In the genomic region with DNA sequence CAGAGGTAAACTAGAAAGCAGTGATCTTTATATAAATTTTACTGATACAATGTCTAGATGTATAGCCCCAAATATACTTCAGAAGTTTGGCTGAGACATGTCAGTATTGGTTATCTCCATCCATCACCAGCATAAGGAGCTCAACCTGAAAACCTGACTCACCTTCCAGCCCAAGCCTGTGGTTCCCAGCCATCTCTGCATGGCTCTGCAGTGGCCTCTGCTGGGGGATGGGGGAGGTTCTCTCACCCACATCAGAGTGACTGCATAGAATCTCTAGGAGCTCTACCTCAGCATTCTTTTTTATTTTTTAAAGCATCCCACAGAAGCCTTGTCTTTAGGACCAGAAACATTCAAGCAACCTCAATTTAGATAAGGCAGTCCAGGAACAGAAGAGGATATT, we compare ENCODE assay signal across 8 cellular contexts. TPM values are rescaled to one million over a fixed set of nuclear protein-coding genes. Genes with fewer than 3 reads are reported as not detected.
DNase-seq lines count a peak whose midpoint lies in the region; ATAC-seq and TF ChIP-seq lines count a peak whose summit lies in the region.

No MANE protein-coding gene starts in this region.

- H3K27me3 Mint-ChIP-seq in central memory CD8-positive, alpha-beta T cell: no peaks in the 10 kb centered on the region
- H3K27me3 Mint-ChIP-seq in naive thymus-derived CD8-positive, alpha-beta T cell: no peaks in the 10 kb centered on the region

- H3K36me3 ChIP-seq in thyroid gland: no peaks in the 10 kb centered on the region

- no peak for TF ChIP-seq EP300 in Ishikawa (IDR thresholded peaks at IDR 0.05; ENCODE audit: borderline replicate concordance)

- H3K36me3 Mint-ChIP-seq in central memory CD8-positive, alpha-beta T cell (ENCODE audit: insufficient read depth): peaks cover 17% of the 10 kb centered on the region
- H3K36me3 Mint-ChIP-seq in naive thymus-derived CD8-positive, alpha-beta T cell: peaks cover 0 to 5% (median 0%) of the 10 kb centered on the region in 3 donors

- no peaks in the 10 kb centered on the region for H3K9me3 ChIP-seq in thyroid gland

- H3K27ac ChIP-seq in thyroid gland: no peak overlapping the region

- intact Hi-C loops in thyroid gland (cut with DNase I): no loop called here

- no peaks in the 10 kb centered on the region for H3K27me3 ChIP-seq in thyroid gland

- TF ChIP-seq RAD21 in Ishikawa (IDR thresholded peaks at IDR 0.05; ENCODE audit: low read depth): peak; percentile 31; the same call in 1 of the 2 replicates

- CTCF ChIA-PET in GM10248 (lab: Yijun Ruan, JAX): interaction anchor here (0.6 to 8.0 kb wide), 38 partner anchors 8 to 266 kb away, joined by 3 to 109 read pairs (median 5); no protein-coding TSS in a partner anchor

- peak; percentile 81 for ATAC-seq in GM21529 (IDR thresholded peaks at IDR 0.05; ENCODE audit: unreplicated experiment)
- peak; percentile 100 for ATAC-seq in activated CD4-positive, CD25-positive, alpha-beta regulatory T cell treated with anti-CD3 and anti-CD28 coated beads, Interleukin-2, amount 50 U/mL, for 24 hours
- peak; percentile 98 for ATAC-seq in central memory CD8-positive, alpha-beta T cell (replicated peaks; ENCODE audit: extremely low read depth, poor library complexity, severe bottlenecking)
- peak; percentile 96 to 97 for ATAC-seq in naive thymus-derived CD8-positive, alpha-beta T cell

- DNase-seq in GM10248 (ENCODE audit: extremely low spot score): peak; percentile 73
- DNase-seq in central memory CD8-positive, alpha-beta T cell (ENCODE audit: low spot score in 2 of 2): peak; percentile 43 to 53
- DNase-seq in naive thymus-derived CD8-positive, alpha-beta T cell: peak; percentile 32 to 80 (median 64)
- DNase-seq in thyroid gland: peak; percentile 31 to 37
- DNase-seq in OCI-M2 (lab: John Stamatoyannopoulos, UW; ENCODE audit: unreplicated experiment): no peak

- peak overlapping the region; percentile 24 for H3K4me3 Mint-ChIP-seq in central memory CD8-positive, alpha-beta T cell
- peak overlapping the region in 7 of 10 donors; percentile 6 to 62 (median 43) for H3K4me3 Mint-ChIP-seq in naive thymus-derived CD8-positive, alpha-beta T cell

- H3K9me3 Mint-ChIP-seq in central memory CD8-positive, alpha-beta T cell: no peaks in the 10 kb centered on the region
- no peaks in the 10 kb centered on the region for H3K9me3 Mint-ChIP-seq in naive thymus-derived CD8-positive, alpha-beta T cell

- peaks cover 83% of the 10 kb centered on the region for H3K4me1 Mint-ChIP-seq in central memory CD8-positive, alpha-beta T cell
- peaks cover 48 to 95% (median 88%) of the 10 kb centered on the region in 4 donors for H3K4me1 Mint-ChIP-seq in naive thymus-derived CD8-positive, alpha-beta T cell

- POLR2A ChIA-PET in GM10248 (lab: Yijun Ruan, JAX): interaction anchor here (1.5 kb wide), 1 partner anchor 11 kb away, joined by 4 read pairs; no protein-coding TSS in a partner anchor
- POLR2A ChIA-PET in naive thymus-derived CD8-positive, alpha-beta T cell (lab: Charles Lee): interaction anchor here (0.8 to 1.4 kb wide), 4 partner anchors 23 to 72 kb away, joined by 3 to 5 read pairs (median 4); partner anchors contain the start of gene USP7

- no peak overlapping the region for H3K4me3 ChIP-seq in thyroid gland (replicated peaks in 1 of 3)

- TF ChIP-seq POLR2A in thyroid gland (IDR thresholded peaks at IDR 0.05): no peak

- H3K27ac Mint-ChIP-seq in central memory CD8-positive, alpha-beta T cell (ENCODE audit: low read depth): peak overlapping the region; percentile 90
- peak overlapping the region in 7 of 10 donors; percentile 1 to 83 (median 46) for H3K27ac Mint-ChIP-seq in naive thymus-derived CD8-positive, alpha-beta T cell

- peak; percentile 71 for TF ChIP-seq CTCF in GM10248 (IDR thresholded peaks at IDR 0.05; ENCODE audit: control extremely low read depth, extremely low read depth, low read depth, missing control alignments)
- TF ChIP-seq CTCF in thyroid gland (IDR thresholded peaks at IDR 0.05): peak in 1 of 6 experiments; percentile 38

- H3K4me1 ChIP-seq in thyroid gland: peaks cover 6 to 23% of the 10 kb centered on the region in 2 donors

TF ChIP-seq in Ishikawa, 13 proteins besides CTCF, POLR2A, EP300 and RAD21:
- TF ChIP-seq CREB1 (IDR thresholded peaks at IDR 0.05; ENCODE audit: low read depth) (no peak), TCF12 (IDR thresholded peaks at IDR 0.05; ENCODE audit: low read depth) (no peak), EGR1 (IDR thresholded peaks at IDR 0.05) (no peak), ZBTB7A (IDR thresholded peaks at IDR 0.05; ENCODE audit: low read depth) (no peak), YY1 (IDR thresholded peaks at IDR 0.05; ENCODE audit: low read depth) (no peak), NFIC (IDR thresholded peaks at IDR 0.05) (no peak), TEAD4 (IDR thresholded peaks at IDR 0.05) (no peak), TAF1 (IDR thresholded peaks at IDR 0.05; ENCODE audit: low read depth) (no peak), CEBPB (IDR thresholded peaks at IDR 0.05) (no peak), REST (IDR thresholded peaks at IDR 0.05; ENCODE audit: low read depth) (no peak), FOXM1 (IDR thresholded peaks at IDR 0.05; ENCODE audit: borderline replicate concordance, low read depth) (no peak)
- TF ChIP-seq, protein P1, sequence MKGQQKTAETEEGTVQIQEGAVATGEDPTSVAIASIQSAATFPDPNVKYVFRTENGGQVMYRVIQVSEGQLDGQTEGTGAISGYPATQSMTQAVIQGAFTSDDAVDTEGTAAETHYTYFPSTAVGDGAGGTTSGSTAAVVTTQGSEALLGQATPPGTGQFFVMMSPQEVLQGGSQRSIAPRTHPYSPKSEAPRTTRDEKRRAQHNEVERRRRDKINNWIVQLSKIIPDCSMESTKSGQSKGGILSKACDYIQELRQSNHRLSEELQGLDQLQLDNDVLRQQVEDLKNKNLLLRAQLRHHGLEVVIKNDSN (IDR thresholded peaks at IDR 0.05): no peak
- TF ChIP-seq, protein P2, sequence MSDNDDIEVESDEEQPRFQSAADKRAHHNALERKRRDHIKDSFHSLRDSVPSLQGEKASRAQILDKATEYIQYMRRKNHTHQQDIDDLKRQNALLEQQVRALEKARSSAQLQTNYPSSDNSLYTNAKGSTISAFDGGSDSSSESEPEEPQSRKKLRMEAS (IDR thresholded peaks at IDR 0.05): no peak

RNA-seq across cellular contexts. Expression of gene USP7, which starts 27.3 kb away (rescaled TPM):
- total RNA-seq in naive thymus-derived CD8-positive, alpha-beta T cell: 100 to 1,000 TPM; 201 to 207 TPM
- polyA plus RNA-seq in naive thymus-derived CD8-positive, alpha-beta T cell: 1 to 10 TPM; 6.4 to 9.9 (median 9.2) TPM
- 10 to 100 TPM; 57.9 to 93.6 (median 85.5) TPM for total RNA-seq in thyroid gland

RNA-seq across cellular contexts. Expression of gene LITAFD, which starts 54.3 kb away (rescaled TPM):
- not detected for total RNA-seq in naive thymus-derived CD8-positive, alpha-beta T cell
- not detected for polyA plus RNA-seq in naive thymus-derived CD8-positive, alpha-beta T cell
- total RNA-seq in thyroid gland: not detected
